9 cellular contexts compared by ENCODE assay signal in genomic region chr3:70038671-70039070, GRCh38. TPM values are rescaled to one million over a fixed set of nuclear protein-coding genes. Genes with fewer than 3 reads are reported as not detected.
"Had no signal": no experiment of that assay in that cellular context is flagged by ENCODE, and none has a peak within 500 bp of the region (broad histone marks: within the 10 kb centered on the region; RNA-seq: fewer than 3 reads in every experiment).

No MANE protein-coding gene starts in this region.

- DNase-seq: GM23248, GOT3, H7, IMR-90, KG1 had no signal

- ATAC-seq: HCT116, K562 had no signal

RNA-seq across cellular contexts. Expression of gene SAMMSON, which starts 39.1 kb away (rescaled TPM):
- total RNA-seq: GM23248, H4, H7, HT-29, IMR-90 had no signal
